ENCODE assay signal across 14 cellular contexts in the genomic region with DNA sequence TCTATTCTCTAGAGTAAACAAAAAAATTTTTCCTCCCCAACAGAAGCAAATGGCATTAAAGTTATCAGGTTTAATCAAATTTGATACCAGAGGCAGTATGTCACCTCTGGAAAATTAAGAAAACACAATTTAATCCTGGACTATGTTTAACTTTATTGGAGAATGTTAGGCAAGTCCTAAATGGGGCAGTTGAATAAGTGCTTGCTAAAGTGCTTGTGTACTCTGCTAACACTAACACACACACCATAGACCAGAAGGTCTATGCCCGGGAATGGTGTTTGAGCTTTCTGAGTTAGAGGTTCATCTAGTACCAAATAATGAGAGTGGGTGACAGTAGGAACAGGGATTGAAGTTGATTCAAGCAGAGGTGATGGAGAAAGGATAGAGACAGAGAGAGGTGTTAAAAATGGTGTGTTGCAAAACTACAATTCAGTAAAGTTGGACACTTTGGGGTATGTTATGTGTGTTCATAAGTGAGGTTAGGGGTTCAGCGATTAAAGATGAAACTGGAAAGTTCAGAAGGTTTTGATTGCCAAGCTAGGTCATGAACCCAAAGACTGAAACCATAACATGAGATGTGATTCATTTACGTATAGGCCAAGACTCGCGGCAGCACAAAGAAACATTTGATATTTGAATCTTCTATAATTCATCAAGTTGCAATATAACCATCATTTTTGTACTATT. TPM values are rescaled to one million over a fixed set of nuclear protein-coding genes. Genes with fewer than 3 reads are reported as not detected.
DNase-seq lines count a peak whose midpoint lies in the region; ATAC-seq and TF ChIP-seq lines count a peak whose summit lies in the region.
"Had no signal": no experiment of that assay in that cellular context is flagged by ENCODE, and none has a peak within 500 bp of the region (broad histone marks: within the 10 kb centered on the region; RNA-seq: fewer than 3 reads in every experiment).

No MANE protein-coding gene starts in this region.

- peaks cover 2% of the 10 kb centered on the region for H3K36me3 Mint-ChIP-seq in activated CD4-positive, alpha-beta T cell treated with anti-CD3 and anti-CD28 coated beads for 36 hours (ENCODE audit: low read depth)
- H3K36me3 Mint-ChIP-seq in CD4-positive, alpha-beta memory T cell: no peaks in the 10 kb centered on the region

- H3K27ac ChIP-seq in right lobe of liver: no peak overlapping the region
- no peak overlapping the region for H3K27ac ChIP-seq in CD4-positive, alpha-beta memory T cell (ENCODE audit: low read depth, low read length)
- H3K27ac ChIP-seq: uterus had no signal

- no peaks in the 10 kb centered on the region for H3K9me3 ChIP-seq in right lobe of liver
- no peaks in the 10 kb centered on the region for H3K9me3 ChIP-seq in CD4-positive, alpha-beta memory T cell (ENCODE audit: control insufficient read depth in 1 of 2, low read length in 2 of 2)
- H3K9me3 ChIP-seq: uterus had no signal

- peak; percentile 53 for DNase-seq in activated CD4-positive, alpha-beta T cell treated with anti-CD3 and anti-CD28 coated beads for 36 hours
- no peak for DNase-seq in activated CD4-positive, alpha-beta T cell treated with anti-CD3 and anti-CD28 coated beads for 4 hours
- DNase-seq in GM20000 (ENCODE audit: low spot score): peak; percentile 59
- no peak for DNase-seq in right lobe of liver
- no peak for DNase-seq in DMS114 treated with DMSO at 0.1 percent for 48 hours (lab: John Stamatoyannopoulos, UW; ENCODE audit: unreplicated experiment)
- DNase-seq in CD4-positive, alpha-beta memory T cell: no peak
- DNase-seq: 8988T; activated CD4-positive, alpha-beta T cell treated with anti-CD3 and anti-CD28 coated beads, Interleukin-2, amount 50 U/mL, for 1 hour; DMS79; hypothalamus; SHP77 treated with DMSO at 0.1 percent for 48 hours; uterus had no signal

- H3K4me1 Mint-ChIP-seq in activated CD4-positive, alpha-beta T cell treated with anti-CD3 and anti-CD28 coated beads for 36 hours: peaks cover 44% of the 10 kb centered on the region
- H3K4me1 Mint-ChIP-seq in CD4-positive, alpha-beta memory T cell: peaks cover 6 to 19% (median 12%) of the 10 kb centered on the region in 4 donors

- H3K27me3 ChIP-seq in right lobe of liver: no peaks in the 10 kb centered on the region
- H3K27me3 ChIP-seq in CD4-positive, alpha-beta memory T cell (ENCODE audit: insufficient read depth, low read length): no peaks in the 10 kb centered on the region
- H3K27me3 ChIP-seq: uterus had no signal

- WGBS in right lobe of liver (ENCODE audit: insufficient coverage, low coverage, low lambda C conversion rate, missing lambda C conversion rate): 54% methylated on average over 5 of the region's 5 CpGs

- H3K36me3 ChIP-seq in right lobe of liver: no peaks in the 10 kb centered on the region
- no peaks in the 10 kb centered on the region for H3K36me3 ChIP-seq in CD4-positive, alpha-beta memory T cell (ENCODE audit: insufficient read depth, low read length)
- H3K36me3 ChIP-seq: uterus had no signal

- intact Hi-C loops in activated CD4-positive, alpha-beta T cell treated with anti-CD3 and anti-CD28 coated beads for 36 hours (cut with DNase I, micrococcal nuclease): loop anchor here (1.0 to 2.0 kb wide), 9 partner anchors 40 to 170 kb away; a partner anchor contains a TSS
- intact Hi-C loops in right lobe of liver (cut with DNase I): no loop called here
- intact Hi-C loops in CD4-positive, alpha-beta memory T cell (cut with micrococcal nuclease): no loop called here

- no peaks in the 10 kb centered on the region for H3K27me3 Mint-ChIP-seq in activated CD4-positive, alpha-beta T cell treated with anti-CD3 and anti-CD28 coated beads for 36 hours
- no peaks in the 10 kb centered on the region for H3K27me3 Mint-ChIP-seq in CD4-positive, alpha-beta memory T cell

- no peak overlapping the region for H3K4me3 ChIP-seq in right lobe of liver
- no peak overlapping the region for H3K4me3 ChIP-seq in CD4-positive, alpha-beta memory T cell (ENCODE audit: low read length in 2 of 2)
- H3K4me3 ChIP-seq: uterus had no signal

- peak; percentile 94 for ATAC-seq in activated CD4-positive, alpha-beta T cell treated with anti-CD3 and anti-CD28 coated beads for 36 hours
- peak; percentile 55 for ATAC-seq in HG03432 (IDR thresholded peaks at IDR 0.05; ENCODE audit: unreplicated experiment)
- peak; percentile 59 to 96 (median 84) for ATAC-seq in right lobe of liver
- ATAC-seq in GM18519 (IDR thresholded peaks at IDR 0.05; ENCODE audit: low FRiP score, unreplicated experiment): no peak

- no peak for TF ChIP-seq POLR2A in right lobe of liver (IDR thresholded peaks at IDR 0.05)

- TF ChIP-seq CTCF in GM20000 (IDR thresholded peaks at IDR 0.05; ENCODE audit: extremely low read depth, missing control alignments) (no peak), right lobe of liver (IDR thresholded peaks at IDR 0.05) (no peak)

- peak overlapping the region; percentile 86 for H3K27ac Mint-ChIP-seq in activated CD4-positive, alpha-beta T cell treated with anti-CD3 and anti-CD28 coated beads for 36 hours
- peak overlapping the region in 2 of 7 donors; percentile 57 to 64 for H3K27ac Mint-ChIP-seq in CD4-positive, alpha-beta memory T cell

- H3K9me3 Mint-ChIP-seq in activated CD4-positive, alpha-beta T cell treated with anti-CD3 and anti-CD28 coated beads for 36 hours (ENCODE audit: low read depth): no peaks in the 10 kb centered on the region
- H3K9me3 Mint-ChIP-seq in CD4-positive, alpha-beta memory T cell: no peaks in the 10 kb centered on the region

- H3K4me1 ChIP-seq in right lobe of liver: peaks cover 0 to 13% (median 0%) of the 10 kb centered on the region in 4 donors
- no peaks in the 10 kb centered on the region for H3K4me1 ChIP-seq in CD4-positive, alpha-beta memory T cell (ENCODE audit: insufficient read depth, low read length)
- H3K4me1 ChIP-seq: uterus had no signal

- POLR2A ChIA-PET in activated CD4-positive, alpha-beta T cell treated with anti-CD3 and anti-CD28 coated beads for 36 hours (lab: Charles Lee): interaction anchor here (0.7 kb wide), 1 partner anchor 94 kb away, joined by 3 read pairs; no protein-coding TSS in a partner anchor
- POLR2A ChIA-PET in CD4-positive, alpha-beta memory T cell (lab: Charles Lee; ENCODE audit: partially characterized antibody): no interaction called here

- H3K4me3 Mint-ChIP-seq in activated CD4-positive, alpha-beta T cell treated with anti-CD3 and anti-CD28 coated beads for 36 hours: peak overlapping the region; percentile 2
- no peak overlapping the region for H3K4me3 Mint-ChIP-seq in CD4-positive, alpha-beta memory T cell

- CTCF ChIA-PET in activated CD4-positive, alpha-beta T cell treated with anti-CD3 and anti-CD28 coated beads for 36 hours (lab: Charles Lee): interaction anchor here (1.2 to 1.7 kb wide), 2 partner anchors 24 to 172 kb away, joined by 4 to 8 read pairs; no protein-coding TSS in a partner anchor
- CTCF ChIA-PET in CD4-positive, alpha-beta memory T cell (lab: Charles Lee; ENCODE audit: partially characterized antibody): no interaction called here

RNA-seq across cellular contexts. Expression of a gene that starts 40.5 kb away (rescaled TPM):
- total RNA-seq in activated CD4-positive, alpha-beta T cell treated with anti-CD3 and anti-CD28 coated beads for 36 hours: 10 to 100 TPM; 14.4 to 19.9 TPM
- 10 to 100 TPM; 23.0 to 34.3 (median 26.3) TPM for total RNA-seq in right lobe of liver
- total RNA-seq in CD4-positive, alpha-beta memory T cell: 10 to 100 TPM; 25.8 to 26.6 TPM
- polyA plus RNA-seq in CD4-positive, alpha-beta memory T cell: 10 to 100 TPM; 10.7 to 16.1 TPM

RNA-seq across cellular contexts. Expression of a gene that starts 41.0 kb away (rescaled TPM):
- total RNA-seq in activated CD4-positive, alpha-beta T cell treated with anti-CD3 and anti-CD28 coated beads for 36 hours: 1 to 10 TPM; 8.5 to 8.9 TPM
- 10 to 100 TPM in 5 of 6 experiments, 1 to 10 TPM in 1; 8.6 to 15.3 (median 13.1) TPM for total RNA-seq in right lobe of liver
- 1 to 10 TPM; 7.0 to 8.0 TPM for total RNA-seq in CD4-positive, alpha-beta memory T cell
- polyA plus RNA-seq in CD4-positive, alpha-beta memory T cell: 1 to 10 TPM; 3.4 to 4.1 TPM

Comparison
In these comparisons a context has a peak if more than half of its experiments do, and no peak if none do; other contexts are left out.
1. DNase-seq: peak in activated CD4-positive, alpha-beta T cell treated with anti-CD3 and anti-CD28 coated beads for 36 hours (single experiment) and GM20000 (single experiment); none in activated CD4-positive, alpha-beta T cell treated with anti-CD3 and anti-CD28 coated beads for 4 hours (0 of 2), right lobe of liver (0 of 3), DMS114 treated with DMSO at 0.1 percent for 48 hours (single experiment) and CD4-positive, alpha-beta memory T cell (0 of 5).
2. intact Hi-C loops: an anchor here in activated CD4-positive, alpha-beta T cell treated with anti-CD3 and anti-CD28 coated beads for 36 hours (1.0 to 2.0 kb wide); none called in right lobe of liver and CD4-positive, alpha-beta memory T cell.